In the genomic region with DNA sequence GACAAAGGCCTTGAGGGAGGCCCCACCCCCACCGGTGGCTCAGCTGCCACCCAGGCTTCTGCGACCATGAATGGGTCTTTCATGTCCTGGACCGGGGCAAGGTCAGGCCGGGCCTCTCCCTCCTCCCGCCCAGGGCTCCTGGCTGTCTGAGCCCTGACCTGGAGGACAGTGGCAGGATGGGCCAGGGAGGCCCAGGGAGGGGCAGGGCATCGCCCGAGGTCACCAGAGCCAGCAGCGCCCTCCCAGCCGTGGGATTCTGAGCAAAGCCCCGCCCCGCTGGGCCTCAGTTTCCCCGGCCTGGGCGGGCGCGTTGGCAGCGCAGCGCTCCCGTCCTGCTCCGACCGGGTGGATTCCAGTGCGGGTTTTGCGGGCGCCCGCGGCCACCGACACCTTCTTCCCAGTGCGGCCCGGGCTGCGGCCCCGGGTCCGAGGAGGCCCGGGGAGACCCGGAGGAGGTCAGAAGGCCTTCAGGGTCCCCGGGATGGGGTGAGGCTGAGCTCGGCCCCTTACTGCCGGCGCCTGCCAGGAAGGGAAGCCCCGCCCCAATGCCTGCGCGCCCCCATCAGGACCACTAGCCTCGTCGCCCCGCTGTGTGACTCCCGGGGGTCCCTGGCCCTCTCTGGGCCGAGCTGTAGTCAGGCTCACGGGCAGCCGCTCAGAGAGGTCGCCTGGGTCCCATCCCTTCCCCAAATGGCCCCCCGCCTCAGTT, we compare ENCODE assay signal across 1 cellular context.
A peak's percentile ranks its signal among the peaks of the same experiment; 100 is the strongest.
TF ChIP-seq lines count a peak whose summit lies in the region.

No MANE protein-coding gene starts in this region.

TF ChIP-seq in HepG2, 621 proteins besides CTCF, POLR2A, EP300 and RAD21 (continued from another document and continues in another):
- TF ChIP-seq, protein P1, sequence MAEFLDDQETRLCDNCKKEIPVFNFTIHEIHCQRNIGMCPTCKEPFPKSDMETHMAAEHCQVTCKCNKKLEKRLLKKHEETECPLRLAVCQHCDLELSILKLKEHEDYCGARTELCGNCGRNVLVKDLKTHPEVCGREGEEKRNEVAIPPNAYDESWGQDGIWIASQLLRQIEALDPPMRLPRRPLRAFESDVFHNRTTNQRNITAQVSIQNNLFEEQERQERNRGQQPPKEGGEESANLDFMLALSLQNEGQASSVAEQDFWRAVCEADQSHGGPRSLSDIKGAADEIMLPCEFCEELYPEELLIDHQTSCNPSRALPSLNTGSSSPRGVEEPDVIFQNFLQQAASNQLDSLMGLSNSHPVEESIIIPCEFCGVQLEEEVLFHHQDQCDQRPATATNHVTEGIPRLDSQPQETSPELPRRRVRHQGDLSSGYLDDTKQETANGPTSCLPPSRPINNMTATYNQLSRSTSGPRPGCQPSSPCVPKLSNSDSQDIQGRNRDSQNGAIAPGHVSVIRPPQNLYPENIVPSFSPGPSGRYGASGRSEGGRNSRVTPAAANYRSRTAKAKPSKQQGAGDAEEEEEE (CRISPR knock-in tag; IDR thresholded peaks at IDR 0.05; ENCODE audit: borderline replicate concordance): no peak
- TF ChIP-seq, protein P2, sequence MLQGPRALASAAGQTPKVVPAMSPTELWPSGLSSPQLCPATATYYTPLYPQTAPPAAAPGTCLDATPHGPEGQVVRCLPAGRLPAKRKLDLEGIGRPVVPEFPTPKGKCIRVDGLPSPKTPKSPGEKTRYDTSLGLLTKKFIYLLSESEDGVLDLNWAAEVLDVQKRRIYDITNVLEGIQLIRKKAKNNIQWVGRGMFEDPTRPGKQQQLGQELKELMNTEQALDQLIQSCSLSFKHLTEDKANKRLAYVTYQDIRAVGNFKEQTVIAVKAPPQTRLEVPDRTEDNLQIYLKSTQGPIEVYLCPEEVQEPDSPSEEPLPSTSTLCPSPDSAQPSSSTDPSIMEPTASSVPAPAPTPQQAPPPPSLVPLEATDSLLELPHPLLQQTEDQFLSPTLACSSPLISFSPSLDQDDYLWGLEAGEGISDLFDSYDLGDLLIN (CRISPR knock-in tag; IDR thresholded peaks at IDR 0.05; ENCODE audit: borderline replicate concordance): no peak
- TF ChIP-seq, protein P3, sequence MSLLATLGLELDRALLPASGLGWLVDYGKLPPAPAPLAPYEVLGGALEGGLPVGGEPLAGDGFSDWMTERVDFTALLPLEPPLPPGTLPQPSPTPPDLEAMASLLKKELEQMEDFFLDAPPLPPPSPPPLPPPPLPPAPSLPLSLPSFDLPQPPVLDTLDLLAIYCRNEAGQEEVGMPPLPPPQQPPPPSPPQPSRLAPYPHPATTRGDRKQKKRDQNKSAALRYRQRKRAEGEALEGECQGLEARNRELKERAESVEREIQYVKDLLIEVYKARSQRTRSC (CRISPR knock-in tag; IDR thresholded peaks at IDR 0.05; ENCODE audit: low read depth): no peak
- TF ChIP-seq ZNF777 (CRISPR knock-in tag; IDR thresholded peaks at IDR 0.05) (peak; percentile 65; the same call in 1 of the 2 replicates), NFYC (CRISPR knock-in tag; IDR thresholded peaks at IDR 0.05) (peak; percentile 8; the same call in 1 of the 2 replicates), KMT2A (CRISPR knock-in tag; IDR thresholded peaks at IDR 0.05) (no peak), ZNF709 (CRISPR knock-in tag; IDR thresholded peaks at IDR 0.05) (0 out of 2 replicates have a peak, but pooled peaks have one; percentile 65), TOPORS (CRISPR knock-in tag; IDR thresholded peaks at IDR 0.05) (no peak), ZNF136 (CRISPR knock-in tag; IDR thresholded peaks at IDR 0.05; ENCODE audit: low read depth) (0 out of 2 replicates have a peak, but pooled peaks have one; percentile 12), NCOA1 (CRISPR knock-in tag; IDR thresholded peaks at IDR 0.05) (peak; percentile 94), ZNF616 (CRISPR knock-in tag; IDR thresholded peaks at IDR 0.05; ENCODE audit: low read depth) (no peak), ZNF720 (CRISPR knock-in tag; IDR thresholded peaks at IDR 0.05) (no peak), HMG20A (CRISPR knock-in tag; IDR thresholded peaks at IDR 0.05; ENCODE audit: borderline replicate concordance) (peak; percentile 46; the same call in 1 of the 2 replicates), ZNF775 (CRISPR knock-in tag; IDR thresholded peaks at IDR 0.05; ENCODE audit: borderline replicate concordance) (0 out of 2 replicates have a peak, but pooled peaks have one; percentile 31), SNAI1 (CRISPR knock-in tag; IDR thresholded peaks at IDR 0.05; ENCODE audit: borderline replicate concordance) (peak; percentile 62; the same call in 1 of the 2 replicates), ZNF614 (CRISPR knock-in tag; IDR thresholded peaks at IDR 0.05; ENCODE audit: borderline replicate concordance) (no peak), ZNF589 (CRISPR knock-in tag; conservative IDR thresholded peaks at IDR 0.05) (peak; percentile 86), ZBTB38 (CRISPR knock-in tag; IDR thresholded peaks at IDR 0.05) (0 out of 2 replicates have a peak, but pooled peaks have one; percentile 61), ZNF790 (CRISPR knock-in tag; IDR thresholded peaks at IDR 0.05; ENCODE audit: borderline replicate concordance) (no peak), NFATC3 (CRISPR knock-in tag; IDR thresholded peaks at IDR 0.05) (no peak), MED1 (CRISPR knock-in tag; IDR thresholded peaks at IDR 0.05) (peak; percentile 89), FLYWCH1 (CRISPR knock-in tag; IDR thresholded peaks at IDR 0.05) (no peak), ZSCAN22 (CRISPR knock-in tag; IDR thresholded peaks at IDR 0.05) (no peak), ZMYM4 (CRISPR knock-in tag; IDR thresholded peaks at IDR 0.05) (peak; percentile 55), SPEN (CRISPR knock-in tag; IDR thresholded peaks at IDR 0.05; ENCODE audit: low read depth) (peak; percentile 90)
- TF ChIP-seq, protein P4, sequence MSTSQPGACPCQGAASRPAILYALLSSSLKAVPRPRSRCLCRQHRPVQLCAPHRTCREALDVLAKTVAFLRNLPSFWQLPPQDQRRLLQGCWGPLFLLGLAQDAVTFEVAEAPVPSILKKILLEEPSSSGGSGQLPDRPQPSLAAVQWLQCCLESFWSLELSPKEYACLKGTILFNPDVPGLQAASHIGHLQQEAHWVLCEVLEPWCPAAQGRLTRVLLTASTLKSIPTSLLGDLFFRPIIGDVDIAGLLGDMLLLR (CRISPR knock-in tag; IDR thresholded peaks at IDR 0.05): no peak
- TF ChIP-seq, protein P5, sequence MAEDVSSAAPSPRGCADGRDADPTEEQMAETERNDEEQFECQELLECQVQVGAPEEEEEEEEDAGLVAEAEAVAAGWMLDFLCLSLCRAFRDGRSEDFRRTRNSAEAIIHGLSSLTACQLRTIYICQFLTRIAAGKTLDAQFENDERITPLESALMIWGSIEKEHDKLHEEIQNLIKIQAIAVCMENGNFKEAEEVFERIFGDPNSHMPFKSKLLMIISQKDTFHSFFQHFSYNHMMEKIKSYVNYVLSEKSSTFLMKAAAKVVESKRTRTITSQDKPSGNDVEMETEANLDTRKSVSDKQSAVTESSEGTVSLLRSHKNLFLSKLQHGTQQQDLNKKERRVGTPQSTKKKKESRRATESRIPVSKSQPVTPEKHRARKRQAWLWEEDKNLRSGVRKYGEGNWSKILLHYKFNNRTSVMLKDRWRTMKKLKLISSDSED (CRISPR knock-in tag; IDR thresholded peaks at IDR 0.05): no peak
- TF ChIP-seq, protein P6, sequence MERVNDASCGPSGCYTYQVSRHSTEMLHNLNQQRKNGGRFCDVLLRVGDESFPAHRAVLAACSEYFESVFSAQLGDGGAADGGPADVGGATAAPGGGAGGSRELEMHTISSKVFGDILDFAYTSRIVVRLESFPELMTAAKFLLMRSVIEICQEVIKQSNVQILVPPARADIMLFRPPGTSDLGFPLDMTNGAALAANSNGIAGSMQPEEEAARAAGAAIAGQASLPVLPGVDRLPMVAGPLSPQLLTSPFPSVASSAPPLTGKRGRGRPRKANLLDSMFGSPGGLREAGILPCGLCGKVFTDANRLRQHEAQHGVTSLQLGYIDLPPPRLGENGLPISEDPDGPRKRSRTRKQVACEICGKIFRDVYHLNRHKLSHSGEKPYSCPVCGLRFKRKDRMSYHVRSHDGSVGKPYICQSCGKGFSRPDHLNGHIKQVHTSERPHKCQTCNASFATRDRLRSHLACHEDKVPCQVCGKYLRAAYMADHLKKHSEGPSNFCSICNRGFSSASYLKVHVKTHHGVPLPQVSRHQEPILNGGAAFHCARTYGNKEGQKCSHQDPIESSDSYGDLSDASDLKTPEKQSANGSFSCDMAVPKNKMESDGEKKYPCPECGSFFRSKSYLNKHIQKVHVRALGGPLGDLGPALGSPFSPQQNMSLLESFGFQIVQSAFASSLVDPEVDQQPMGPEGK (CRISPR knock-in tag; IDR thresholded peaks at IDR 0.05): peak; percentile 98
- TF ChIP-seq, protein P7, sequence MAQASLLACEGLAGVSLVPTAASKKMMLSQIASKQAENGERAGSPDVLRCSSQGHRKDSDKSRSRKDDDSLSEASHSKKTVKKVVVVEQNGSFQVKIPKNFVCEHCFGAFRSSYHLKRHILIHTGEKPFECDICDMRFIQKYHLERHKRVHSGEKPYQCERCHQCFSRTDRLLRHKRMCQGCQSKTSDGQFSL (CRISPR knock-in tag; IDR thresholded peaks at IDR 0.05): peak; percentile 88
- TF ChIP-seq, protein P8, sequence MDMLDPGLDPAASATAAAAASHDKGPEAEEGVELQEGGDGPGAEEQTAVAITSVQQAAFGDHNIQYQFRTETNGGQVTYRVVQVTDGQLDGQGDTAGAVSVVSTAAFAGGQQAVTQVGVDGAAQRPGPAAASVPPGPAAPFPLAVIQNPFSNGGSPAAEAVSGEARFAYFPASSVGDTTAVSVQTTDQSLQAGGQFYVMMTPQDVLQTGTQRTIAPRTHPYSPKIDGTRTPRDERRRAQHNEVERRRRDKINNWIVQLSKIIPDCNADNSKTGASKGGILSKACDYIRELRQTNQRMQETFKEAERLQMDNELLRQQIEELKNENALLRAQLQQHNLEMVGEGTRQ (IDR thresholded peaks at IDR 0.05; ENCODE audit: low read depth, low read length): no peak
- TF ChIP-seq, protein P8 (CRISPR knock-in tag; IDR thresholded peaks at IDR 0.05; ENCODE audit: borderline replicate concordance): no peak; the same call in 1 of the 2 replicates
- TF ChIP-seq, protein P9, sequence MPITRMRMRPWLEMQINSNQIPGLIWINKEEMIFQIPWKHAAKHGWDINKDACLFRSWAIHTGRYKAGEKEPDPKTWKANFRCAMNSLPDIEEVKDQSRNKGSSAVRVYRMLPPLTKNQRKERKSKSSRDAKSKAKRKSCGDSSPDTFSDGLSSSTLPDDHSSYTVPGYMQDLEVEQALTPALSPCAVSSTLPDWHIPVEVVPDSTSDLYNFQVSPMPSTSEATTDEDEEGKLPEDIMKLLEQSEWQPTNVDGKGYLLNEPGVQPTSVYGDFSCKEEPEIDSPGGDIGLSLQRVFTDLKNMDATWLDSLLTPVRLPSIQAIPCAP (CRISPR knock-in tag; IDR thresholded peaks at IDR 0.05; ENCODE audit: low read depth): no peak
- TF ChIP-seq, protein P10, sequence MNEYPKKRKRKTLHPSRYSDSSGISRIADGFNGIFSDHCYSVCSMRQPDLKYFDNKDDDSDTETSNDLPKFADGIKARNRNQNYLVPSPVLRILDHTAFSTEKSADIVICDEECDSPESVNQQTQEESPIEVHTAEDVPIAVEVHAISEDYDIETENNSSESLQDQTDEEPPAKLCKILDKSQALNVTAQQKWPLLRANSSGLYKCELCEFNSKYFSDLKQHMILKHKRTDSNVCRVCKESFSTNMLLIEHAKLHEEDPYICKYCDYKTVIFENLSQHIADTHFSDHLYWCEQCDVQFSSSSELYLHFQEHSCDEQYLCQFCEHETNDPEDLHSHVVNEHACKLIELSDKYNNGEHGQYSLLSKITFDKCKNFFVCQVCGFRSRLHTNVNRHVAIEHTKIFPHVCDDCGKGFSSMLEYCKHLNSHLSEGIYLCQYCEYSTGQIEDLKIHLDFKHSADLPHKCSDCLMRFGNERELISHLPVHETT (CRISPR knock-in tag; conservative IDR thresholded peaks at IDR 0.05): peak; percentile 66
- TF ChIP-seq, protein P11, sequence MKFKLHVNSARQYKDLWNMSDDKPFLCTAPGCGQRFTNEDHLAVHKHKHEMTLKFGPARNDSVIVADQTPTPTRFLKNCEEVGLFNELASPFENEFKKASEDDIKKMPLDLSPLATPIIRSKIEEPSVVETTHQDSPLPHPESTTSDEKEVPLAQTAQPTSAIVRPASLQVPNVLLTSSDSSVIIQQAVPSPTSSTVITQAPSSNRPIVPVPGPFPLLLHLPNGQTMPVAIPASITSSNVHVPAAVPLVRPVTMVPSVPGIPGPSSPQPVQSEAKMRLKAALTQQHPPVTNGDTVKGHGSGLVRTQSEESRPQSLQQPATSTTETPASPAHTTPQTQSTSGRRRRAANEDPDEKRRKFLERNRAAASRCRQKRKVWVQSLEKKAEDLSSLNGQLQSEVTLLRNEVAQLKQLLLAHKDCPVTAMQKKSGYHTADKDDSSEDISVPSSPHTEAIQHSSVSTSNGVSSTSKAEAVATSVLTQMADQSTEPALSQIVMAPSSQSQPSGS (CRISPR knock-in tag; IDR thresholded peaks at IDR 0.05): peak; percentile 29; the same call in 1 of the 2 replicates
- TF ChIP-seq, protein P12, sequence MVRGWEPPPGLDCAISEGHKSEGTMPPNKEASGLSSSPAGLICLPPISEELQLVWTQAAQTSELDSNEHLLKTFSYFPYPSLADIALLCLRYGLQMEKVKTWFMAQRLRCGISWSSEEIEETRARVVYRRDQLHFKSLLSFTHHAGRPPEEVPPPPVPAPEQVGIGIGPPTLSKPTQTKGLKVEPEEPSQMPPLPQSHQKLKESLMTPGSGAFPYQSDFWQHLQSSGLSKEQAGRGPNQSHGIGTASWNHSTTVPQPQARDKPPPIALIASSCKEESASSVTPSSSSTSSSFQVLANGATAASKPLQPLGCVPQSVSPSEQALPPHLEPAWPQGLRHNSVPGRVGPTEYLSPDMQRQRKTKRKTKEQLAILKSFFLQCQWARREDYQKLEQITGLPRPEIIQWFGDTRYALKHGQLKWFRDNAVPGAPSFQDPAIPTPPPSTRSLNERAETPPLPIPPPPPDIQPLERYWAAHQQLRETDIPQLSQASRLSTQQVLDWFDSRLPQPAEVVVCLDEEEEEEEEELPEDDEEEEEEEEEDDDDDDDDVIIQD (CRISPR knock-in tag; IDR thresholded peaks at IDR 0.05; ENCODE audit: low read depth): 0 out of 2 replicates have a peak, but pooled peaks have one; percentile 36
- TF ChIP-seq, protein P13, sequence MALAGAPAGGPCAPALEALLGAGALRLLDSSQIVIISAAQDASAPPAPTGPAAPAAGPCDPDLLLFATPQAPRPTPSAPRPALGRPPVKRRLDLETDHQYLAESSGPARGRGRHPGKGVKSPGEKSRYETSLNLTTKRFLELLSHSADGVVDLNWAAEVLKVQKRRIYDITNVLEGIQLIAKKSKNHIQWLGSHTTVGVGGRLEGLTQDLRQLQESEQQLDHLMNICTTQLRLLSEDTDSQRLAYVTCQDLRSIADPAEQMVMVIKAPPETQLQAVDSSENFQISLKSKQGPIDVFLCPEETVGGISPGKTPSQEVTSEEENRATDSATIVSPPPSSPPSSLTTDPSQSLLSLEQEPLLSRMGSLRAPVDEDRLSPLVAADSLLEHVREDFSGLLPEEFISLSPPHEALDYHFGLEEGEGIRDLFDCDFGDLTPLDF (CRISPR knock-in tag; IDR thresholded peaks at IDR 0.05): peak; percentile 71; the same call in 1 of the 2 replicates
- TF ChIP-seq, protein P14, sequence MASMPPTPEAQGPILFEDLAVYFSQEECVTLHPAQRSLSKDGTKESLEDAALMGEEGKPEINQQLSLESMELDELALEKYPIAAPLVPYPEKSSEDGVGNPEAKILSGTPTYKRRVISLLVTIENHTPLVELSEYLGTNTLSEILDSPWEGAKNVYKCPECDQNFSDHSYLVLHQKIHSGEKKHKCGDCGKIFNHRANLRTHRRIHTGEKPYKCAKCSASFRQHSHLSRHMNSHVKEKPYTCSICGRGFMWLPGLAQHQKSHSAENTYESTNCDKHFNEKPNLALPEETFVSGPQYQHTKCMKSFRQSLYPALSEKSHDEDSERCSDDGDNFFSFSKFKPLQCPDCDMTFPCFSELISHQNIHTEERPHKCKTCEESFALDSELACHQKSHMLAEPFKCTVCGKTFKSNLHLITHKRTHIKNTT (CRISPR knock-in tag; IDR thresholded peaks at IDR 0.05): no peak
